In the genomic region with DNA sequence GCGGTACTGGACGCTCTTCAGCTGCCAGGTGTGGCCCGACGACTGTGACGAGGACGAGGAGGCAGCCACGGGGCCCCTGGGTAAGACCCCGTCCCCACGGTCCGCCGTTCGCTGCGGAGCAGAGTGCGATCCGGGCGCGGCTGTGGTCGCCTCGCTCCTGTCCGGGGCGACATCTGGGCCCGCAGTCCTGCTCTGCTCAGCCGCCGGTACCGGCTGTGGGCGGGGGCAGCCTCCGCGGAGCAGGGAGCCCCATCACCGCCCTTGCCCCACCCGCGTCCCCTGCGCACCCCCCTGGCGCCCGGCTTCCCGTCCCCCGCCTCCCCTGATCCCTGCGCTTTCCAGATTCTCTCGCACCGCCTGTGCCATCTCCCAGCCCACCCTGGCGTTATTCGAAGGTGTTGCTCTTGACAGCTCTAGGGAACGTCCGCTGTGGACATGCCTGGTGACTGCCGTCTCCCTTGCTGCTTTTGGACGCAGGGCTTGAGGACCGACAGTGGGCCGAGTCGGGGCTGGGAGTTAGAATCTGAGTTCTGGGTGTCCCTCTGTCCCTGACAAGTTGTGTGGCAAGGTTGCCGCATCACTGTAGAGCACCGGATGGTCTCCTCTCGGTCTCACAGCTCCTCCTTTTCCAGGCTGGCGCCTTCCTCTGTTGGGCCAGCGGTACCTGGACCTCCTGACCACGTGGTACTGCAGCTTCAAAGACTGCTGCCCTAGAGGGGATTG, we compare ENCODE assay signal across 8 cellular contexts. TPM values are rescaled to one million over a fixed set of nuclear protein-coding genes. Genes with fewer than 3 reads are reported as not detected.
A peak's percentile ranks its signal among the peaks of the same experiment; 100 is the strongest.
DNase-seq lines count a peak whose midpoint lies in the region; ATAC-seq and TF ChIP-seq lines count a peak whose summit lies in the region.

No MANE protein-coding gene starts in this region.

- peak overlapping the region; percentile 80 for H3K9ac ChIP-seq in parathyroid adenoma

- peaks cover 35% of the 10 kb centered on the region for H3K36me3 ChIP-seq in OCI-LY7 (ENCODE audit: insufficient read depth, low read length)
- H3K36me3 ChIP-seq in parathyroid adenoma (ENCODE audit: control insufficient read depth, insufficient read depth, low read length): no peaks in the 10 kb centered on the region

- no peaks in the 10 kb centered on the region for H4K20me1 ChIP-seq in OCI-LY7 (ENCODE audit: insufficient read depth, low read length)

- no peaks in the 10 kb centered on the region for H3K9me3 ChIP-seq in OCI-LY7 (ENCODE audit: low read length)
- H3K9me3 ChIP-seq in parathyroid adenoma (ENCODE audit: control insufficient read depth, low read length): no peaks in the 10 kb centered on the region

- H3K4me2 ChIP-seq in OCI-LY7 (ENCODE audit: low read length) (peak overlapping the region; percentile 99), parathyroid adenoma (ENCODE audit: low read length) (peak overlapping the region; percentile 82)

- CTCF ChIA-PET in AG04449 (lab: Yijun Ruan, JAX): interaction anchor here (1.3 to 7.4 kb wide), 4 partner anchors 111 to 732 kb away, joined by 4 to 76 read pairs (median 6); no protein-coding TSS in a partner anchor
- CTCF ChIA-PET in OCI-LY7 (lab: Charles Lee; ENCODE audit: unreplicated experiment): interaction anchor here (0.6 to 0.7 kb wide), 2 partner anchors 20 to 109 kb away, joined by 3 to 21 read pairs; no protein-coding TSS in a partner anchor

- H3K9me2 ChIP-seq in OCI-LY7 (ENCODE audit: insufficient read depth, low read length): no peaks in the 10 kb centered on the region

- peaks cover 7% of the 10 kb centered on the region for H3K4me1 Mint-ChIP-seq in glutamatergic neuron (ENCODE audit: low read depth, unreplicated experiment)

- H3K4me1 ChIP-seq in OCI-LY7 (ENCODE audit: insufficient read depth, low read length, poor library complexity, severe bottlenecking): peaks cover 43% of the 10 kb centered on the region
- H3K4me1 ChIP-seq in parathyroid adenoma: no peaks in the 10 kb centered on the region

- H3K27ac ChIP-seq in OCI-LY7 (ENCODE audit: low read depth, low read length, poor library complexity, severe bottlenecking): peak overlapping the region; percentile 91
- H3K27ac ChIP-seq in parathyroid adenoma: peak overlapping the region; percentile 78

- H3K9me3 Mint-ChIP-seq in glutamatergic neuron (ENCODE audit: unreplicated experiment): peaks cover 6% of the 10 kb centered on the region

- H3K79me2 ChIP-seq in OCI-LY7 (ENCODE audit: insufficient read depth, low read depth, low read length): peaks cover 35% of the 10 kb centered on the region
- H3K79me2 ChIP-seq in parathyroid adenoma: peaks cover 5% of the 10 kb centered on the region

- no peak for TF ChIP-seq CTCF in AG04449 (IDR thresholded peaks at IDR 0.05; ENCODE audit: insufficient read depth, low read length, missing control alignments)
- no peak for TF ChIP-seq CTCF in OCI-LY7 (conservative IDR thresholded peaks at IDR 0.05; ENCODE audit: low read length)
- TF ChIP-seq CTCF in glutamatergic neuron (IDR thresholded peaks at IDR 0.05; ENCODE audit: partially characterized antibody, unreplicated experiment): no peak
- TF ChIP-seq CTCF in parathyroid adenoma (IDR thresholded peaks at IDR 0.05): no peak

- H3K36me3 Mint-ChIP-seq in glutamatergic neuron (ENCODE audit: unreplicated experiment): no peaks in the 10 kb centered on the region

- DNase-seq in AG04449 (ENCODE audit: low read depth, low spot score) (no peak), OCI-LY7 (ENCODE audit: low spot score) (peak; percentile 53), glutamatergic neuron (peak; percentile 56), NCI-H1694 treated with DMSO at 0.1 percent for 48 hours (lab: John Stamatoyannopoulos, UW) (no peak)
- DNase-seq in activated effector memory CD4-positive, alpha-beta T cell treated with Interleukin-2 at 50 U/mL for 16 hours: peak; percentile 11

- H2AFZ ChIP-seq in OCI-LY7 (ENCODE audit: low read length) (peak overlapping the region; percentile 41), parathyroid adenoma (peak overlapping the region; percentile 92)

- H3K4me3 ChIP-seq in AG04449 (ENCODE audit: low read depth, low read length) (peak overlapping the region; percentile 86), OCI-LY7 (ENCODE audit: low read depth, low read length, poor library complexity, severe bottlenecking) (peak overlapping the region; percentile 90), parathyroid adenoma (ENCODE audit: low read depth, low read length) (peak overlapping the region; percentile 69)

- peaks cover 1% of the 10 kb centered on the region for H3K27me3 Mint-ChIP-seq in glutamatergic neuron (ENCODE audit: unreplicated experiment)

- no peak overlapping the region for H3K27ac Mint-ChIP-seq in glutamatergic neuron (ENCODE audit: unreplicated experiment)

- intact Hi-C loops in OCI-LY7 (cut with micrococcal nuclease; ENCODE audit: unreplicated experiment): loop anchor here (5.0 kb wide), 2 partner anchors 505 to 540 kb away; no protein-coding TSS in a partner anchor

- POLR2A ChIA-PET in AG04449 (lab: Yijun Ruan, JAX): interaction anchor here (1.0 to 1.7 kb wide), 4 partner anchors 24 to 211 kb away, joined by 3 to 7 read pairs (median 4); partner anchors contain the start of gene SOAT1
- POLR2A ChIA-PET in OCI-LY7 (lab: Charles Lee): interaction anchor here (0.5 to 5.4 kb wide), 7 partner anchors 54 to 505 kb away, joined by 3 to 27 read pairs (median 3); partner anchors contain the start of gene SOAT1

- BruUV-seq in OCI-LY7 (replicated peaks; lab: Mats Ljungman, UMichigan): no TSS peak

- H3K27me3 ChIP-seq in parathyroid adenoma (ENCODE audit: control insufficient read depth, insufficient read depth, low read length): no peaks in the 10 kb centered on the region

- peak overlapping the region; percentile 90 for H3K4me3 Mint-ChIP-seq in glutamatergic neuron (ENCODE audit: unreplicated experiment)

- ATAC-seq in GM18517 (IDR thresholded peaks at IDR 0.05; ENCODE audit: unreplicated experiment) (peak; percentile 9), HG03039 (IDR thresholded peaks at IDR 0.05; ENCODE audit: unreplicated experiment) (peak; percentile 13)

RNA-seq across cellular contexts. Expression of gene TOR3A, which starts 0.6 kb away (rescaled TPM):
- 32.9 and 49.0 TPM in 2 replicates for total RNA-seq in OCI-LY7 (2014; rRNA removed; shearing (Covaris generic))
- total RNA-seq in OCI-LY7 (2022) (66.7 and 67.4 TPM in 2 replicates), glutamatergic neuron (ENCODE audit: unreplicated experiment) (8.2 TPM)

RNA-seq across cellular contexts. Expression of gene FAM20B, which starts 56.8 kb away (rescaled TPM):
- 16.6 and 17.1 TPM in 2 replicates for total RNA-seq in OCI-LY7 (2014; rRNA removed; shearing (Covaris generic))
- total RNA-seq in OCI-LY7 (2022) (36.5 and 37.7 TPM in 2 replicates), glutamatergic neuron (ENCODE audit: unreplicated experiment) (39.3 TPM)

Comparison
In these comparisons a context has a peak if more than half of its experiments do, and no peak if none do; other contexts are left out.
1. DNase-seq: peak in OCI-LY7 (single experiment), activated effector memory CD4-positive, alpha-beta T cell treated with Interleukin-2 at 50 U/mL for 16 hours (single experiment) and glutamatergic neuron (single experiment); none in AG04449 (single experiment) and NCI-H1694 treated with DMSO at 0.1 percent for 48 hours (single experiment).
2. Peak in every context shown above with its lines, with median percentiles within 50 percentile points of each other: H3K4me3 ChIP-seq.